Comparison of ENCODE assay signal across 8 cellular contexts in genomic region chr1:119870917-119871486, GRCh38. TPM values are rescaled to one million over a fixed set of nuclear protein-coding genes. Genes with fewer than 3 reads are reported as not detected.
DNase-seq lines count a peak whose midpoint lies in the region; ATAC-seq and TF ChIP-seq lines count a peak whose summit lies in the region.

No MANE protein-coding gene starts in this region.

- CTCF ChIA-PET in Panc1 (lab: Charles Lee): no interaction called here

- H3K4me3 ChIP-seq in DOHH2 (ENCODE audit: low read length): no peak overlapping the region
- H3K4me3 ChIP-seq in KMS-11 (IDR thresholded peaks at IDR 0.05; ENCODE audit: insufficient read depth, low read depth, low read length): no peak overlapping the region
- peak overlapping the region; percentile 24 to 51 for H3K4me3 ChIP-seq in Panc1 (ENCODE audit: low read depth in 2 of 2, low read length in 2 of 2)
- H3K4me3 ChIP-seq in foreskin fibroblast (ENCODE audit: low read depth in 1 of 2, low read length in 2 of 2): no peak overlapping the region
- H3K4me3 ChIP-seq in suprapubic skin: no peak overlapping the region

- H3K27me3 ChIP-seq in DOHH2 (ENCODE audit: control insufficient read depth, low read length) (peaks cover 26% of the 10 kb centered on the region), KMS-11 (ENCODE audit: insufficient read depth, low read depth) (no peaks in the 10 kb centered on the region), Panc1 (ENCODE audit: control insufficient read depth, insufficient read depth, low read length) (peaks cover 26% of the 10 kb centered on the region), suprapubic skin (peaks cover 3% of the 10 kb centered on the region)

- H3K27ac ChIP-seq in DOHH2 (ENCODE audit: low read depth, low read length) (no peak overlapping the region), KMS-11 (no peak overlapping the region), Panc1 (ENCODE audit: low read length) (peak overlapping the region; percentile 54; the same call in 1 of the 2 replicates), suprapubic skin (no peak overlapping the region)

- in situ Hi-C loops in Panc1 (cut with HindIII; ENCODE audit: low pct_unique_long_range_greater_than_20kb, low sequenced_read_pairs): no loop called here

- intact Hi-C loops in Panc1 (cut with micrococcal nuclease; ENCODE audit: unreplicated experiment): loop anchor here (10.0 kb wide), 1 partner anchor 274 kb away; no protein-coding TSS in a partner anchor

- no peak for TF ChIP-seq EP300 in suprapubic skin (IDR thresholded peaks at IDR 0.05)

- no TSS peak for BruUV-seq in Panc1 (replicated peaks; lab: Mats Ljungman, UMichigan)

- POLR2A ChIA-PET in Panc1 (lab: Charles Lee): interaction anchor here (0.6 kb wide), 1 partner anchor 13 kb away, joined by 4 read pairs; no protein-coding TSS in a partner anchor

- no peaks in the 10 kb centered on the region for H3F3A ChIP-seq in DOHH2 (ENCODE audit: control insufficient read depth, insufficient read depth)

- H3K9me2 ChIP-seq in DOHH2 (replicated peaks; ENCODE audit: control insufficient read depth, low read length): no peaks in the 10 kb centered on the region

- 37% methylated on average over 16 of the region's 16 CpGs for WGBS in suprapubic skin

- H3K4me2 ChIP-seq in DOHH2 (ENCODE audit: low read length) (no peak overlapping the region), KMS-11 (0 out of 2 replicates have a peak overlapping the region, but pooled peaks have one; percentile 33)

- no peak for TF ChIP-seq POLR2A in suprapubic skin (IDR thresholded peaks at IDR 0.05)

- peak; percentile 92 for TF ChIP-seq CTCF in DOHH2 (IDR thresholded peaks at IDR 0.05; ENCODE audit: low read depth, low read length, poor library complexity, severe bottlenecking)
- TF ChIP-seq CTCF in KMS-11 (conservative IDR thresholded peaks at IDR 0.05; ENCODE audit: low read depth, low read length): peak; percentile 85
- TF ChIP-seq CTCF in Panc1 (IDR thresholded peaks at IDR 0.05): peak; percentile 99
- TF ChIP-seq CTCF in foreskin fibroblast (IDR thresholded peaks at IDR 0.05; ENCODE audit: low read depth, low read length): peak; percentile 97
- peak; percentile 80 to 93 for TF ChIP-seq CTCF in suprapubic skin (IDR thresholded peaks at IDR 0.05)

- H3K4me1 ChIP-seq in DOHH2 (ENCODE audit: control insufficient read depth, low read length): no peaks in the 10 kb centered on the region
- peaks cover 10% of the 10 kb centered on the region for H3K4me1 ChIP-seq in KMS-11 (ENCODE audit: low read depth, poor library complexity, severe bottlenecking)
- H3K4me1 ChIP-seq in Panc1 (ENCODE audit: control insufficient read depth, insufficient read depth, low read length): 0 out of 2 replicates have a peak, but pooled peaks cover 5% of the 10 kb centered on the region
- H3K4me1 ChIP-seq in suprapubic skin: peaks cover 5% of the 10 kb centered on the region

- DNase-seq in Panc1 (ENCODE audit: low read depth, low spot score) (peak; percentile 43), foreskin fibroblast (peak; percentile 58 to 86), nucleus accumbens (lab: John Stamatoyannopoulos, UW) (peak in 51 of 56 donors; percentile 3 to 86 (median 46)), suprapubic skin (ENCODE audit: low spot score in 2 of 2) (peak; percentile 89 to 90)
- peak; percentile 17 to 20 for DNase-seq in activated T-helper 1 cell treated with anti-CD3 and anti-CD28 coated beads, Interleukin-2, amount 50 U/mL, for 16 hours (ENCODE audit: low read depth in 1 of 2, low spot score in 1 of 2)

- H3K9me3 ChIP-seq in DOHH2 (ENCODE audit: control insufficient read depth, insufficient read depth, low read length): no peaks in the 10 kb centered on the region
- H3K9me3 ChIP-seq in Panc1 (ENCODE audit: control insufficient read depth, insufficient read depth, low read depth, low read length): no peaks in the 10 kb centered on the region
- H3K9me3 ChIP-seq in suprapubic skin: no peaks in the 10 kb centered on the region

- peak overlapping the region; percentile 88 for H2AFZ ChIP-seq in KMS-11 (ENCODE audit: low read depth)

- no peak overlapping the region for H3K9ac ChIP-seq in KMS-11

- H4K20me1 ChIP-seq in DOHH2 (ENCODE audit: control insufficient read depth, insufficient read depth, low read depth, low read length) (no peaks in the 10 kb centered on the region), KMS-11 (ENCODE audit: insufficient read depth) (no peaks in the 10 kb centered on the region)

- H3K79me2 ChIP-seq in DOHH2 (ENCODE audit: control insufficient read depth, low read length): no peaks in the 10 kb centered on the region
- no peaks in the 10 kb centered on the region for H3K79me2 ChIP-seq in KMS-11 (ENCODE audit: insufficient read depth, low read depth)

- no peaks in the 10 kb centered on the region for H3K36me3 ChIP-seq in DOHH2 (ENCODE audit: control insufficient read depth, low read length)
- no peaks in the 10 kb centered on the region for H3K36me3 ChIP-seq in KMS-11 (ENCODE audit: insufficient read depth)
- H3K36me3 ChIP-seq in Panc1 (ENCODE audit: control insufficient read depth, insufficient read depth, low read length): no peaks in the 10 kb centered on the region
- H3K36me3 ChIP-seq in suprapubic skin: no peaks in the 10 kb centered on the region

- ATAC-seq in Panc1 (peak; percentile 95), HG03457 (IDR thresholded peaks at IDR 0.05; ENCODE audit: unreplicated experiment) (no peak)

RNA-seq across cellular contexts. Expression of gene ADAM30, which starts 25.3 kb away (rescaled TPM):
- total RNA-seq in Panc1 (2021; ENCODE audit: unreplicated experiment) (not detected), suprapubic skin (not detected)
- not detected for polyA plus RNA-seq in Panc1 (2012; ENCODE audit: insufficient read length)

RNA-seq across cellular contexts. Expression of gene REG4, which starts 59.7 kb away (rescaled TPM):
- total RNA-seq in Panc1 (2021; ENCODE audit: unreplicated experiment): not detected
- polyA plus RNA-seq in Panc1 (2012; ENCODE audit: insufficient read length): not detected
- not detected for total RNA-seq in suprapubic skin

Comparison
In these comparisons a context has a peak if more than half of its experiments do, and no peak if none do; other contexts are left out.
1. H3K4me3 ChIP-seq: peak in Panc1 (2 of 2); none in DOHH2 (single experiment), KMS-11 (single experiment), foreskin fibroblast (0 of 2) and suprapubic skin (single experiment).
2. DNase-seq: peak in every context shown above with its lines; median percentile 90 in suprapubic skin; 72 in foreskin fibroblast; 46 in nucleus accumbens; 43 in Panc1; 18 in activated T-helper 1 cell treated with anti-CD3 and anti-CD28 coated beads, Interleukin-2, amount 50 U/mL, for 16 hours.
3. Peak in every context shown above with its lines, with median percentiles within 50 percentile points of each other: CTCF ChIP-seq.